In genomic region chr22:48629631-48630443, GRCh38 we compare ENCODE assay signal across 25 cellular contexts.
DNase-seq lines count a peak whose midpoint lies in the region; ATAC-seq and TF ChIP-seq lines count a peak whose summit lies in the region.
"Had no signal": no experiment of that assay in that cellular context is flagged by ENCODE, and none has a peak within 500 bp of the region (broad histone marks: within the 10 kb centered on the region; RNA-seq: fewer than 3 reads in every experiment).

No MANE protein-coding gene starts in this region.

- no peak for TF ChIP-seq POLR2A in IMR-90 (IDR thresholded peaks at IDR 0.05; ENCODE audit: low read depth, low read length)

- H4K5ac ChIP-seq in IMR-90 (ENCODE audit: low read depth, low read length), result no peak overlapping the region

- H3K9me1 ChIP-seq in IMR-90 (ENCODE audit: insufficient read depth, low read length), result no peaks in the 10 kb centered on the region

- H3K9me3 ChIP-seq in IMR-90 (ENCODE audit: control insufficient read depth, insufficient read depth, low read length), result peaks cover 51% of the 10 kb centered on the region
- H3K9me3 ChIP-seq: Caco-2, right lobe of liver had no signal

- H3K27ac Mint-ChIP-seq in brain, result peak overlapping the region in 3 of 5 experiments; percentile 53 to 75 (median 70)
- H3K27ac Mint-ChIP-seq: activated naive CD4-positive, alpha-beta T cell treated with anti-CD3 and anti-CD28 coated beads for 36 hours; activated T-cell treated with anti-CD3 and anti-CD28 coated beads, Interleukin-2, amount 50 U/mL, for 72 hours; memory B cell; type B pancreatic cell had no signal

- H2BK120ac ChIP-seq in IMR-90 (ENCODE audit: low read depth, low read length), result no peak overlapping the region

- TF ChIP-seq RAD21 in IMR-90 (IDR thresholded peaks at IDR 0.05; ENCODE audit: low read length), result no peak

- H3K4me3 Mint-ChIP-seq in brain, result no peak overlapping the region
- H3K4me3 Mint-ChIP-seq: activated naive CD4-positive, alpha-beta T cell treated with anti-CD3 and anti-CD28 coated beads for 36 hours; activated T-cell treated with anti-CD3 and anti-CD28 coated beads, Interleukin-2, amount 50 U/mL, for 72 hours; memory B cell; type B pancreatic cell had no signal

- H3K23ac ChIP-seq in IMR-90 (ENCODE audit: low read depth, low read length), result no peak overlapping the region

- no peak overlapping the region for H4K91ac ChIP-seq in IMR-90 (ENCODE audit: insufficient read depth, low read depth, low read length)

- no peaks in the 10 kb centered on the region for H3K36me3 ChIP-seq in IMR-90 (ENCODE audit: control insufficient read depth, insufficient read depth, low read length)
- H3K36me3 ChIP-seq: brain microvascular endothelial cell, right lobe of liver had no signal

- H2BK20ac ChIP-seq in IMR-90 (ENCODE audit: low read depth, low read length), result no peak overlapping the region

- DNase-seq in IMR-90, result no peak
- DNase-seq in midbrain (lab: John Stamatoyannopoulos, UW), result peak; percentile 61
- DNase-seq in superior temporal gyrus (ENCODE audit: extremely low spot score), result peak; percentile 81
- no peak for DNase-seq in effector CD8-positive, alpha-beta T cell (lab: John Stamatoyannopoulos, UW)
- DNase-seq in Right ventricle myocardium superior, result no peak
- DNase-seq in HEK293T (ENCODE audit: extremely low spot score), result no peak
- DNase-seq: activated CD4-positive, alpha-beta T cell treated with anti-CD3 and anti-CD28 coated beads, Interleukin-2, amount 50 U/mL, for 48 hours; activated CD4-positive, CD25-positive, alpha-beta regulatory T cell treated with anti-CD3 and anti-CD28 coated beads, Interleukin-2, amount 50 U/mL, for 72 hours; activated naive CD4-positive, alpha-beta T cell treated with anti-CD3 and anti-CD28 coated beads for 36 hours; activated T-cell treated with anti-CD3 and anti-CD28 coated beads, Interleukin-2, amount 50 U/mL, for 72 hours; brain microvascular endothelial cell; Caco-2; DMS79 treated with DMSO at 0.1 percent for 48 hours; GDM1; HCEC 1CT; NCI-H1436 treated with DMSO at 0.1 percent for 48 hours; NCI-H2081 treated with DMSO at 0.1 percent for 48 hours; right lobe of liver; stimulated activated CD4-positive, alpha-beta T cell treated with anti-CD3 and anti-CD28 coated beads, Interleukin-2, amount 100 ng/mL, for 48 hours had no signal

- no peaks in the 10 kb centered on the region for H3K36me3 Mint-ChIP-seq in brain
- H3K36me3 Mint-ChIP-seq: memory B cell, type B pancreatic cell had no signal

- no peak overlapping the region for H3K14ac ChIP-seq in IMR-90 (replicated peaks; ENCODE audit: low read depth, low read length)

- CTCF ChIA-PET in IMR-90 (lab: Yijun Ruan, JAX), result no interaction called here
- CTCF ChIA-PET in HEK293T (lab: Yijun Ruan, JAX), result no interaction called here

- H3K27me3 Mint-ChIP-seq in brain, result peaks cover 4% of the 10 kb centered on the region
- H3K27me3 Mint-ChIP-seq: memory B cell, type B pancreatic cell had no signal

- ATAC-seq in IMR-90 (ENCODE audit: low read depth) (no peak), HG02642 (IDR thresholded peaks at IDR 0.05; ENCODE audit: poor library complexity, unreplicated experiment) (no peak), Right ventricle myocardium superior (ENCODE audit: poor library complexity) (no peak)
- ATAC-seq: activated T-cell treated with anti-CD3 and anti-CD28 coated beads, Interleukin-2, amount 50 U/mL, for 72 hours; left lobe of liver; right lobe of liver had no signal

- no peaks in the 10 kb centered on the region for H3K27me3 ChIP-seq in IMR-90 (ENCODE audit: control insufficient read depth, insufficient read depth, low read length)
- H3K27me3 ChIP-seq: brain microvascular endothelial cell, right lobe of liver had no signal

- H2AK9ac ChIP-seq in IMR-90 (replicated peaks; ENCODE audit: low read depth, low read length, poor library complexity), result no peak overlapping the region

- no peaks in the 10 kb centered on the region for H3K9me3 Mint-ChIP-seq in brain
- H3K9me3 Mint-ChIP-seq: activated naive CD4-positive, alpha-beta T cell treated with anti-CD3 and anti-CD28 coated beads for 36 hours; activated T-cell treated with anti-CD3 and anti-CD28 coated beads, Interleukin-2, amount 50 U/mL, for 72 hours; memory B cell; type B pancreatic cell had no signal

- no peak overlapping the region for H3K4ac ChIP-seq in IMR-90 (ENCODE audit: low read depth, low read length)

- POLR2A ChIA-PET in IMR-90 (lab: Charles Lee; ENCODE audit: unreplicated experiment), result no interaction called here
- POLR2A ChIA-PET in HEK293T (lab: Yijun Ruan, JAX), result no interaction called here

- H2BK5ac ChIP-seq in IMR-90 (ENCODE audit: low read depth, low read length, poor library complexity, severe bottlenecking), result no peak overlapping the region

- intact Hi-C loops in IMR-90 (cut with micrococcal nuclease) (no loop called here), Right ventricle myocardium superior (cut with DNase I) (no loop called here)

- no peak overlapping the region for H2BK15ac ChIP-seq in IMR-90 (ENCODE audit: low read depth, low read length)

- H2AK5ac ChIP-seq in IMR-90 (ENCODE audit: low read depth, low read length), result no peak overlapping the region

- in situ Hi-C loops in IMR-90 (cut with MboI; ENCODE audit: low sequenced_read_pairs), result no loop called here

- H3K56ac ChIP-seq in IMR-90 (ENCODE audit: extremely low read depth, insufficient read depth, low read length), result no peak overlapping the region

- BruUV-seq in IMR-90 (replicated peaks; lab: Mats Ljungman, UMichigan), result no TSS peak

- H3K4me1 ChIP-seq in IMR-90 (ENCODE audit: control insufficient read depth, insufficient read depth, low read length), result no peaks in the 10 kb centered on the region
- H3K4me1 ChIP-seq: Caco-2 had no signal

- H3K18ac ChIP-seq in IMR-90 (ENCODE audit: low read depth, low read length), result no peak overlapping the region

- H3K79me1 ChIP-seq in IMR-90 (ENCODE audit: low read depth in 1 of 2, low read length in 2 of 2), result no peaks in the 10 kb centered on the region

- H4K8ac ChIP-seq in IMR-90 (ENCODE audit: low read depth in 2 of 2, low read length in 2 of 2), result no peak overlapping the region

- H3K4me3 ChIP-seq in IMR-90 (ENCODE audit: insufficient read depth, low read depth, low read length), result no peak overlapping the region
- H3K4me3 ChIP-seq: right lobe of liver had no signal

- H4K20me1 ChIP-seq in IMR-90 (ENCODE audit: insufficient read depth, low read length), result no peaks in the 10 kb centered on the region

- no peak overlapping the region for H3K9ac ChIP-seq in IMR-90 (ENCODE audit: low read depth, low read length)

- 90% methylated on average over 7 of the region's 23 CpGs; no CpG with 5 or more reads in 1 of the 2 experiments for WGBS in IMR-90 (ENCODE audit: extremely low coverage in 2 of 2, insufficient read length in 1 of 2), 2 experiments

- H3K27ac ChIP-seq in IMR-90 (ENCODE audit: insufficient read depth, low read length), result no peak overlapping the region
- H3K27ac ChIP-seq: brain microvascular endothelial cell, right lobe of liver, RWPE1 had no signal

- peak overlapping the region; percentile 11 for H2AFZ ChIP-seq in IMR-90 (replicated peaks; ENCODE audit: low read length, poor library complexity)

- H3K4me1 Mint-ChIP-seq in brain, result peaks cover 79% of the 10 kb centered on the region
- H3K4me1 Mint-ChIP-seq: memory B cell had no signal

- no peak overlapping the region for H3K4me2 ChIP-seq in IMR-90 (ENCODE audit: low read depth, low read length)

- dilution Hi-C loops in IMR-90 (cut with HindIII; ENCODE audit: low sequenced_read_pairs, unreplicated experiment), result no loop called here

- TF ChIP-seq CTCF in IMR-90 (conservative IDR thresholded peaks at IDR 0.05; ENCODE audit: low read depth, low read length), result no peak
- TF ChIP-seq CTCF in brain (conservative IDR thresholded peaks at IDR 0.05), result no peak

TF ChIP-seq in IMR-90, 13 proteins besides CTCF, POLR2A, EP300 and RAD21 (continues in another document):
- TF ChIP-seq CEBPB (IDR thresholded peaks at IDR 0.05; ENCODE audit: low read depth, low read length) (no peak), SMC3 (IDR thresholded peaks at IDR 0.05; ENCODE audit: low read depth, low read length) (no peak), CHD1 (IDR thresholded peaks at IDR 0.05; ENCODE audit: low read depth, low read length) (no peak), RFX5 (IDR thresholded peaks at IDR 0.05; ENCODE audit: low read depth, low read length) (no peak), USF2 (IDR thresholded peaks at IDR 0.05; ENCODE audit: low read depth, low read length) (no peak)

TF ChIP-seq in HEK293T, 16 proteins besides CTCF, POLR2A, EP300 and RAD21:
- TF ChIP-seq SP1 (IDR thresholded peaks at IDR 0.05) (no peak), SUZ12 (IDR thresholded peaks at IDR 0.05) (no peak), HDGF (IDR thresholded peaks at IDR 0.05; ENCODE audit: borderline replicate concordance) (no peak), ZNF384 (IDR thresholded peaks at IDR 0.05) (no peak), LEF1 (IDR thresholded peaks at IDR 0.05; ENCODE audit: borderline replicate concordance) (no peak), FOXM1 (IDR thresholded peaks at IDR 0.05; ENCODE audit: borderline replicate concordance) (no peak), FOXK2 (IDR thresholded peaks at IDR 0.05) (no peak), NFRKB (IDR thresholded peaks at IDR 0.05) (no peak), BHLHE40 (IDR thresholded peaks at IDR 0.05; ENCODE audit: borderline replicate concordance) (no peak), ARNT (IDR thresholded peaks at IDR 0.05) (no peak), ELF4 (IDR thresholded peaks at IDR 0.05) (no peak), TARDBP (IDR thresholded peaks at IDR 0.05) (no peak), PKNOX1 (IDR thresholded peaks at IDR 0.05) (no peak), L3MBTL2 (conservative IDR thresholded peaks at IDR 0.05) (no peak), FOXA1 (IDR thresholded peaks at IDR 0.05) (no peak), CTBP1 (IDR thresholded peaks at IDR 0.05; ENCODE audit: borderline replicate concordance) (no peak)

Comparison
In these comparisons a context has a peak if more than half of its experiments do, and no peak if none do; other contexts are left out.
1. DNase-seq: peak in midbrain (single experiment) and superior temporal gyrus (single experiment); none in IMR-90 (single experiment), effector CD8-positive, alpha-beta T cell (single experiment), Right ventricle myocardium superior (single experiment) and HEK293T (single experiment).